ENCODE assay signal across 8 cellular contexts in the genomic region with DNA sequence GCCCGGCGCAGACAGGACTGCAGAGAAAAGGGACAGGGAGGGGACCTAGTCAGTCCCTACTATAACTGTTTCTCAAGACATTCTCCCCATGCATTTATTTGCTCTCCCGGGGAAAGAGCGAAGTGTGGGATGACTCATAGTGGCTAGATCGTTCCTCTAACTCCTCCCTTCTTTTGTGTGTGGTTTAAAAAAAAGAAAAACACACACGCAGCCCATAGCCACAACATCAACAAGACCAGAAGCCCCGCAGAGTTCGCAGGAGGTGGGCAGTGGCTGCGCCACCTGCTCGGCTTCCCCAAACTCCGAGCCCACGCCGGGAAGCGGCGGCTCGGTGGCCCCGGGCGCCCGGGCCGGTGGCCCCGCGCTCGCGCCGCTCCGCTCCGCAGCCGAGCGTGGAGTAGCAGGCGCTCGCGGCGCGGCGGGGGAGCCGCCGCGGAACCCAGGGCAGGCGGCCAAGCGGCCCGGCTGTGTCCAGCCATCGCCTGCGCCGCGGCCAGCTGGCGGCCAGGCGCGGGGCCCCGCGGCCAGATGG. TPM values are rescaled to one million over a fixed set of nuclear protein-coding genes. Genes with fewer than 3 reads are reported as not detected.
DNase-seq lines count a peak whose midpoint lies in the region; ATAC-seq and TF ChIP-seq lines count a peak whose summit lies in the region.

No MANE protein-coding gene starts in this region.

- H3K36me3 ChIP-seq in left lung = peaks cover 0 to 13% of the 10 kb centered on the region in 2 donors

- peaks cover 7% of the 10 kb centered on the region for H3K27me3 Mint-ChIP-seq in activated CD4-positive, alpha-beta T cell treated with anti-CD3 and anti-CD28 coated beads for 36 hours

- peaks cover 0 to 15% of the 10 kb centered on the region in 2 donors for H3K27me3 ChIP-seq in left lung

- H3K4me1 ChIP-seq in left lung = peaks cover 6 to 16% of the 10 kb centered on the region in 2 donors

- H3K27ac ChIP-seq in left lung = peak overlapping the region; percentile 77 to 82

- peaks cover 23% of the 10 kb centered on the region for H3K4me1 Mint-ChIP-seq in activated CD4-positive, alpha-beta T cell treated with anti-CD3 and anti-CD28 coated beads for 36 hours

- POLR2A ChIA-PET in activated CD4-positive, alpha-beta T cell treated with anti-CD3 and anti-CD28 coated beads for 36 hours (lab: Charles Lee) = no interaction called here

- H3K36me3 Mint-ChIP-seq in activated CD4-positive, alpha-beta T cell treated with anti-CD3 and anti-CD28 coated beads for 36 hours (ENCODE audit: low read depth) = peaks cover 8% of the 10 kb centered on the region

- TF ChIP-seq CTCF in left lung (IDR thresholded peaks at IDR 0.05) = no peak

- peak overlapping the region; percentile 98 for H3K27ac Mint-ChIP-seq in activated CD4-positive, alpha-beta T cell treated with anti-CD3 and anti-CD28 coated beads for 36 hours

- no peaks in the 10 kb centered on the region for H3K9me3 Mint-ChIP-seq in activated CD4-positive, alpha-beta T cell treated with anti-CD3 and anti-CD28 coated beads for 36 hours (ENCODE audit: low read depth)

- no peaks in the 10 kb centered on the region for H3K9me3 ChIP-seq in left lung

- CTCF ChIA-PET in activated CD4-positive, alpha-beta T cell treated with anti-CD3 and anti-CD28 coated beads for 36 hours (lab: Charles Lee) = no interaction called here

- peak; percentile 60 for DNase-seq in NCI-H82 (lab: John Stamatoyannopoulos, UW)
- DNase-seq in NCI-H82 treated with DMSO at 0.1 percent for 48 hours (lab: John Stamatoyannopoulos, UW; ENCODE audit: unreplicated experiment) = no peak
- peak; percentile 47 for DNase-seq in NCI-H1092 (lab: John Stamatoyannopoulos, UW)
- DNase-seq in activated CD4-positive, alpha-beta T cell treated with anti-CD3 and anti-CD28 coated beads for 36 hours = peak; percentile 57
- peak; percentile 49 for DNase-seq in dedifferentiated amniotic fluid mesenchymal stem cell (ENCODE audit: extremely low spot score)
- DNase-seq in left lung = peak in 1 of 2 donors; percentile 41
- DNase-seq in stimulated activated CD4-positive, alpha-beta T cell treated with anti-CD3 and anti-CD28 coated beads, Interleukin-4, amount 100 ng/mL, for 1 hour = peak; percentile 33

- peak; percentile 25 for ATAC-seq in HG02759 (IDR thresholded peaks at IDR 0.05; ENCODE audit: unreplicated experiment)
- ATAC-seq in activated CD4-positive, alpha-beta T cell treated with anti-CD3 and anti-CD28 coated beads for 36 hours = peak; percentile 28
- ATAC-seq in left lung = peak; percentile 52

- peak overlapping the region; percentile 93 for H3K4me3 Mint-ChIP-seq in activated CD4-positive, alpha-beta T cell treated with anti-CD3 and anti-CD28 coated beads for 36 hours

- intact Hi-C loops in activated CD4-positive, alpha-beta T cell treated with anti-CD3 and anti-CD28 coated beads for 36 hours (cut with DNase I, micrococcal nuclease) = loop anchor here (1.0 to 10.0 kb wide), 7 partner anchors 86 to 1921 kb away; partner anchors contain the start of genes GGACT (in 2 of the 2), TPP2 (in 1 of the 2) and ZIC2 (in 1 of the 2)
- intact Hi-C loops in left lung (cut with DNase I) = no loop called here

- peak overlapping the region; percentile 24 to 70 for H3K4me3 ChIP-seq in left lung

RNA-seq across cellular contexts. Expression of gene TMTC4, which starts 0.7 kb away (rescaled TPM):
- 10 to 100 TPM; 13.5 to 19.0 TPM for total RNA-seq in activated CD4-positive, alpha-beta T cell treated with anti-CD3 and anti-CD28 coated beads for 36 hours
- total RNA-seq in left lung = 10 to 100 TPM; 13.7 to 17.0 TPM

Comparison
In these comparisons a context has a peak if more than half of its experiments do, and no peak if none do; other contexts are left out.
1. intact Hi-C loops: an anchor here in activated CD4-positive, alpha-beta T cell treated with anti-CD3 and anti-CD28 coated beads for 36 hours (1.0 to 10.0 kb wide); none called in left lung.